Comparison of ENCODE assay signal across 1 cellular context in the genomic region with DNA sequence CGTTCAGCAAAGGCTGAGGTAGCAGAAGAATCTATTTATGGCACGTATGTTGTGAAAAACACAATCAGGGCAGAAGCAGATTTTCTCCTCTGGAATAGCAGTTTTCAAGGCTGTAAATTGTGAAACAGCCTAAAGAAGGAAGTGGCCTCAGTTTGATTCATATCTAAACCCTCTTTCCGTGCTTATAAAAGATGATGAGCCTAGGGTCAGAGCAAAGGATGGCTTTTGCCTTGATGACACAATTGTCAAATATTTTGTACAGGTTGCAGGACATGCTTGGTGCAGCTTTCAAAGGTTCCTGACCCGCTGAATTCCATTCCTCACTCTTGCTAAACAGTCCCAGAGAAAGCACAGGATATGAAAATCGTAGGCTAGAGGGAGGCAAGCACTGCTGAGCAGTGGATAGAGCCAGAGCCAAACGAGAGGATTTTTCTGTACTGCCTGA.
TF ChIP-seq lines count a peak whose summit lies in the region.

No MANE protein-coding gene starts in this region.

TF ChIP-seq in SK-N-SH treated with all-trans-retinoic acid at 6 μM for 48 hours, 23 proteins besides CTCF, POLR2A, EP300 and RAD21 (continued from another document):
- TF ChIP-seq, protein P1, sequence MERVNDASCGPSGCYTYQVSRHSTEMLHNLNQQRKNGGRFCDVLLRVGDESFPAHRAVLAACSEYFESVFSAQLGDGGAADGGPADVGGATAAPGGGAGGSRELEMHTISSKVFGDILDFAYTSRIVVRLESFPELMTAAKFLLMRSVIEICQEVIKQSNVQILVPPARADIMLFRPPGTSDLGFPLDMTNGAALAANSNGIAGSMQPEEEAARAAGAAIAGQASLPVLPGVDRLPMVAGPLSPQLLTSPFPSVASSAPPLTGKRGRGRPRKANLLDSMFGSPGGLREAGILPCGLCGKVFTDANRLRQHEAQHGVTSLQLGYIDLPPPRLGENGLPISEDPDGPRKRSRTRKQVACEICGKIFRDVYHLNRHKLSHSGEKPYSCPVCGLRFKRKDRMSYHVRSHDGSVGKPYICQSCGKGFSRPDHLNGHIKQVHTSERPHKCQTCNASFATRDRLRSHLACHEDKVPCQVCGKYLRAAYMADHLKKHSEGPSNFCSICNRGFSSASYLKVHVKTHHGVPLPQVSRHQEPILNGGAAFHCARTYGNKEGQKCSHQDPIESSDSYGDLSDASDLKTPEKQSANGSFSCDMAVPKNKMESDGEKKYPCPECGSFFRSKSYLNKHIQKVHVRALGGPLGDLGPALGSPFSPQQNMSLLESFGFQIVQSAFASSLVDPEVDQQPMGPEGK (CRISPR knock-in tag; IDR thresholded peaks at IDR 0.05; ENCODE audit: borderline replicate concordance) = no peak
- TF ChIP-seq, protein P2, sequence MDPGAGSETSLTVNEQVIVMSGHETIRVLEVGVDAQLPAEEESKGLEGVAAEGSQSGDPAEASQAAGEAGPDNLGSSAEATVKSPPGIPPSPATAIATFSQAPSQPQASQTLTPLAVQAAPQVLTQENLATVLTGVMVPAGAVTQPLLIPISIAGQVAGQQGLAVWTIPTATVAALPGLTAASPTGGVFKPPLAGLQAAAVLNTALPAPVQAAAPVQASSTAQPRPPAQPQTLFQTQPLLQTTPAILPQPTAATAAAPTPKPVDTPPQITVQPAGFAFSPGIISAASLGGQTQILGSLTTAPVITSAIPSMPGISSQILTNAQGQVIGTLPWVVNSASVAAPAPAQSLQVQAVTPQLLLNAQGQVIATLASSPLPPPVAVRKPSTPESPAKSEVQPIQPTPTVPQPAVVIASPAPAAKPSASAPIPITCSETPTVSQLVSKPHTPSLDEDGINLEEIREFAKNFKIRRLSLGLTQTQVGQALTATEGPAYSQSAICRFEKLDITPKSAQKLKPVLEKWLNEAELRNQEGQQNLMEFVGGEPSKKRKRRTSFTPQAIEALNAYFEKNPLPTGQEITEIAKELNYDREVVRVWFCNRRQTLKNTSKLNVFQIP (CRISPR knock-in tag; IDR thresholded peaks at IDR 0.05; ENCODE audit: borderline replicate concordance, low read depth) = no peak
- TF ChIP-seq, protein P3, sequence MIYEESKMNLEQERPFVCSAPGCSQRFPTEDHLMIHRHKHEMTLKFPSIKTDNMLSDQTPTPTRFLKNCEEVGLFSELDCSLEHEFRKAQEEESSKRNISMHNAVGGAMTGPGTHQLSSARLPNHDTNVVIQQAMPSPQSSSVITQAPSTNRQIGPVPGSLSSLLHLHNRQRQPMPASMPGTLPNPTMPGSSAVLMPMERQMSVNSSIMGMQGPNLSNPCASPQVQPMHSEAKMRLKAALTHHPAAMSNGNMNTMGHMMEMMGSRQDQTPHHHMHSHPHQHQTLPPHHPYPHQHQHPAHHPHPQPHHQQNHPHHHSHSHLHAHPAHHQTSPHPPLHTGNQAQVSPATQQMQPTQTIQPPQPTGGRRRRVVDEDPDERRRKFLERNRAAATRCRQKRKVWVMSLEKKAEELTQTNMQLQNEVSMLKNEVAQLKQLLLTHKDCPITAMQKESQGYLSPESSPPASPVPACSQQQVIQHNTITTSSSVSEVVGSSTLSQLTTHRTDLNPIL (CRISPR knock-in tag; IDR thresholded peaks at IDR 0.05; ENCODE audit: low read depth) = no peak
- TF ChIP-seq, protein P4, sequence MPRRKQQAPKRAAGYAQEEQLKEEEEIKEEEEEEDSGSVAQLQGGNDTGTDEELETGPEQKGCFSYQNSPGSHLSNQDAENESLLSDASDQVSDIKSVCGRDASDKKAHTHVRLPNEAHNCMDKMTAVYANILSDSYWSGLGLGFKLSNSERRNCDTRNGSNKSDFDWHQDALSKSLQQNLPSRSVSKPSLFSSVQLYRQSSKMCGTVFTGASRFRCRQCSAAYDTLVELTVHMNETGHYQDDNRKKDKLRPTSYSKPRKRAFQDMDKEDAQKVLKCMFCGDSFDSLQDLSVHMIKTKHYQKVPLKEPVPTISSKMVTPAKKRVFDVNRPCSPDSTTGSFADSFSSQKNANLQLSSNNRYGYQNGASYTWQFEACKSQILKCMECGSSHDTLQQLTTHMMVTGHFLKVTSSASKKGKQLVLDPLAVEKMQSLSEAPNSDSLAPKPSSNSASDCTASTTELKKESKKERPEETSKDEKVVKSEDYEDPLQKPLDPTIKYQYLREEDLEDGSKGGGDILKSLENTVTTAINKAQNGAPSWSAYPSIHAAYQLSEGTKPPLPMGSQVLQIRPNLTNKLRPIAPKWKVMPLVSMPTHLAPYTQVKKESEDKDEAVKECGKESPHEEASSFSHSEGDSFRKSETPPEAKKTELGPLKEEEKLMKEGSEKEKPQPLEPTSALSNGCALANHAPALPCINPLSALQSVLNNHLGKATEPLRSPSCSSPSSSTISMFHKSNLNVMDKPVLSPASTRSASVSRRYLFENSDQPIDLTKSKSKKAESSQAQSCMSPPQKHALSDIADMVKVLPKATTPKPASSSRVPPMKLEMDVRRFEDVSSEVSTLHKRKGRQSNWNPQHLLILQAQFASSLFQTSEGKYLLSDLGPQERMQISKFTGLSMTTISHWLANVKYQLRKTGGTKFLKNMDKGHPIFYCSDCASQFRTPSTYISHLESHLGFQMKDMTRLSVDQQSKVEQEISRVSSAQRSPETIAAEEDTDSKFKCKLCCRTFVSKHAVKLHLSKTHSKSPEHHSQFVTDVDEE (CRISPR knock-in tag; IDR thresholded peaks at IDR 0.05) = no peak
- TF ChIP-seq CSDC2 (CRISPR knock-in tag; IDR thresholded peaks at IDR 0.05) (no peak), RARB (CRISPR knock-in tag; IDR thresholded peaks at IDR 0.05) (no peak), ISL1 (CRISPR knock-in tag; IDR thresholded peaks at IDR 0.05) (no peak), TOX (CRISPR knock-in tag; IDR thresholded peaks at IDR 0.05; ENCODE audit: borderline replicate concordance) (no peak), ZNF70 (CRISPR knock-in tag; IDR thresholded peaks at IDR 0.05) (no peak), TCF4 (CRISPR knock-in tag; IDR thresholded peaks at IDR 0.05; ENCODE audit: borderline replicate concordance) (no peak), SNAI2 (CRISPR knock-in tag; IDR thresholded peaks at IDR 0.05) (no peak), ZFP30 (CRISPR knock-in tag; IDR thresholded peaks at IDR 0.05) (no peak)
